1 cellular context compared by ENCODE assay signal in genomic region chr3:12708584-12709192, GRCh38.
TF ChIP-seq lines count a peak whose summit lies in the region.

No MANE protein-coding gene starts in this region.

TF ChIP-seq in K562, 482 proteins besides CTCF, POLR2A, EP300 and RAD21:
- TF ChIP-seq ZBTB40 (IDR thresholded peaks at IDR 0.05) (no peak), ZBTB40 (CRISPR knock-in tag; IDR thresholded peaks at IDR 0.05) (no peak), C11orf30 (IDR thresholded peaks at IDR 0.05; ENCODE audit: low read depth) (peak; percentile 26; the same call in 1 of the 2 replicates), ZNF263 (CRISPR knock-in tag; IDR thresholded peaks at IDR 0.05; ENCODE audit: borderline replicate concordance) (no peak), ZNF133 (CRISPR knock-in tag; IDR thresholded peaks at IDR 0.05) (no peak), NFIC (IDR thresholded peaks at IDR 0.05) (peak; percentile 72), CBX2 (IDR thresholded peaks at IDR 0.05; ENCODE audit: insufficient read depth, low read length, poor library complexity, severe bottlenecking) (no peak), ZBTB17 (CRISPR knock-in tag; IDR thresholded peaks at IDR 0.05) (0 out of 2 replicates have a peak, but pooled peaks have one; percentile 21)
